ENCODE assay signal across 13 cellular contexts in the genomic region with DNA sequence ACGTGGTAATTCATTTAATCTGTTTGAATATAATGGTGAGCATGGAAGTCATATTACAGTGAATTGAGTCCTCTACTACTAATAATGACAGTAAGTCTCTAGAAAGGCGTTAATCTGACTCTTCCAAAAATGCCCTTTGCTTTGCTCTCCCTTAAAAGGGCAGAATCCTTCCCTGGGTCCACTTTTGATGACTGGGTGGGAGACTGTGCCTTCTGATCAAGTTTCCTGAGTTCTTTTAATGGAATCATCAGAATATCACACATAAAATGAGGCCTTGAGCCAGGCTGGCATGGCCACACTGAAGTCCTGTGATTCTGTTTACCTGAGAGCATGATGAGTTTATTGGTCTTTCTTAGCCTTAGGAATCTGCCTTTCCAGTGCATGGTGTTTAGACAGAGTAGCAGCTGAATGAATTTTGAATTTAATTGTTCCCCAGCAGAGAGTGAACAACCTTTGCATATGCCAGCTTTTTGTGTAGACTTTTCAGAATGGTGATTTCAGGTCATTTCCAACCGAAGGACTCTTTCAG. TPM values are rescaled to one million over a fixed set of nuclear protein-coding genes. Genes with fewer than 3 reads are reported as not detected.
A peak's percentile ranks its signal among the peaks of the same experiment; 100 is the strongest.
DNase-seq lines count a peak whose midpoint lies in the region; ATAC-seq, FAIRE-seq and TF ChIP-seq lines count a peak whose summit lies in the region.
"Had no signal": no experiment of that assay in that cellular context is flagged by ENCODE, and none has a peak within 500 bp of the region (broad histone marks: within the 10 kb centered on the region; RNA-seq: fewer than 3 reads in every experiment).

No MANE protein-coding gene starts in this region.

- CTCF ChIA-PET in PC-3 (lab: Charles Lee) = interaction anchor here (0.5 kb wide), 1 partner anchor 145 kb away, joined by 5 read pairs; no protein-coding TSS in a partner anchor

- no peaks in the 10 kb centered on the region for H3K27me3 ChIP-seq in PC-3 (ENCODE audit: low read length)

- H3K4me1 ChIP-seq in PC-3 (ENCODE audit: insufficient read depth, low read length) = peaks cover 47% of the 10 kb centered on the region

- H3K9me3 ChIP-seq in PC-3 (ENCODE audit: low read length) = no peaks in the 10 kb centered on the region
- H3K9me3 ChIP-seq: Caco-2 had no signal

- TF ChIP-seq CTCF in PC-3 (conservative IDR thresholded peaks at IDR 0.05; ENCODE audit: low read depth, low read length) = no peak

- no TSS peak for BruUV-seq in PC-3 (replicated peaks; lab: Mats Ljungman, UMichigan)

- TF ChIP-seq POLR2A in GM12891 (IDR thresholded peaks at IDR 0.05; ENCODE audit: low read depth, low read length) = no peak

- POLR2A ChIA-PET in PC-3 (lab: Charles Lee; ENCODE audit: unreplicated experiment) = no interaction called here

- H3K9ac ChIP-seq in PC-3 (ENCODE audit: low read length) = peak overlapping the region; percentile 34; the same call in 1 of the 2 replicates
- H3K9ac ChIP-seq: GM23248 had no signal

- intact Hi-C loops in PC-3 (cut with micrococcal nuclease) = no loop called here

- peak overlapping the region; percentile 79 for H3K27ac ChIP-seq in PC-3 (ENCODE audit: low read length)
- H3K27ac ChIP-seq: GM23248 had no signal

- no peaks in the 10 kb centered on the region for H3K9me2 ChIP-seq in PC-3 (replicated peaks; ENCODE audit: low read length)

- H3F3A ChIP-seq in PC-3 (ENCODE audit: low read length, unreplicated experiment) = no peaks in the 10 kb centered on the region

- no peak overlapping the region for H2AFZ ChIP-seq in PC-3 (ENCODE audit: low read length)
- H2AFZ ChIP-seq: GM23248 had no signal

- no peak for ATAC-seq in PC-3

- peak overlapping the region; percentile 56; the same call in 1 of the 2 replicates for H3K4me2 ChIP-seq in PC-3 (ENCODE audit: low read length)

- DNase-seq in GM12891 (ENCODE audit: insufficient read length, low spot score) (no peak), PC-3 (no peak), NCI-H1436 treated with DMSO at 0.1 percent for 48 hours (lab: John Stamatoyannopoulos, UW) (no peak), DMS153 treated with DMSO at 0.1 percent for 48 hours (lab: John Stamatoyannopoulos, UW; ENCODE audit: unreplicated experiment) (no peak), GM19239 (ENCODE audit: insufficient read length, low spot score) (no peak), islet precursor cell (no peak)
- DNase-seq: Caco-2; CD8-positive, alpha-beta memory T cell; DMS53; GF-D8; GM23248 had no signal

- no peaks in the 10 kb centered on the region for H3K36me3 ChIP-seq in PC-3 (ENCODE audit: low read depth, low read length)

- peak; percentile 33 for FAIRE-seq in GM12891 (lab: Jason Lieb, UNC)
- peak; percentile 5 for FAIRE-seq in islet of Langerhans (lab: Jason Lieb, UNC)
- FAIRE-seq in GM19239 (lab: Jason Lieb, UNC) = no peak
- FAIRE-seq: A204.1 had no signal

- no peaks in the 10 kb centered on the region for H4K20me1 ChIP-seq in PC-3 (ENCODE audit: low read length)

- H3K4me3 ChIP-seq in PC-3 (ENCODE audit: low read length) = no peak overlapping the region
- H3K4me3 ChIP-seq: GM23248 had no signal

- H3K79me2 ChIP-seq in PC-3 (ENCODE audit: low read length) = no peaks in the 10 kb centered on the region

TF ChIP-seq in GM12891, 5 proteins besides CTCF, POLR2A, EP300 and RAD21:
- TF ChIP-seq PAX5 (IDR thresholded peaks at IDR 0.05; ENCODE audit: insufficient read depth, low read length, severe bottlenecking) = no peak
- TF ChIP-seq TAF1 (IDR thresholded peaks at IDR 0.05; ENCODE audit: low read depth, low read length) = no peak
- no peak for TF ChIP-seq POU2F2 (IDR thresholded peaks at IDR 0.05; ENCODE audit: low read depth, low read length)
- no peak for TF ChIP-seq POLR2AphosphoS5 (IDR thresholded peaks at IDR 0.05; ENCODE audit: low read depth, low read length)
- TF ChIP-seq SPI1 (IDR thresholded peaks at IDR 0.05; ENCODE audit: low read depth, low read length) = no peak

RNA-seq across cellular contexts. Expression of a gene that starts 33.3 kb away (rescaled TPM):
- 2.6 TPM for polyA plus RNA-seq in GM12891 (2012; ENCODE audit: low read depth, missing spikeins)
- 16.4 and 17.3 TPM in 2 replicates for total RNA-seq in PC-3 (2014; rRNA removed)
